ENCODE assay signal across 8 cellular contexts in the genomic region with DNA sequence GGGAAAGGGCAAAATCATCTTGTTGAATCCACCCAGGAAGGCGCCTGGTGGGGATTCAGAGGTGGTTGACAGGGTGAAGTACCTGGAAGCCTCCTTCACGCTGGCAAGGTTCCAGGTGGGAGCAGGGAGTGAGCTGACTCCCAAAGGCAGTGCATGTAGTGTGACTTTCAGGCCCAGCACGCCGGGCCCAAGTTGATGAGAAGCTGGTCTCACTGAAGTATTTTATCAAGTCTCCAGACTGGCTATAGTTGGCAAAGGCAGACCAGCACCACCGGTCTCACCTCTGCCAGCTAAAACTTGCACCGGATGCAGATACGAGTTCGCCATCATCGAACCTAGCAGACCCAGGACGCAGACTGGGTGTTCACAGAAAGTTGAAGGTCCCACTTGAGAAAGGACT. TPM values are rescaled to one million over a fixed set of nuclear protein-coding genes. Genes with fewer than 3 reads are reported as not detected.
DNase-seq lines count a peak whose midpoint lies in the region; ATAC-seq, FAIRE-seq and TF ChIP-seq lines count a peak whose summit lies in the region.
"Had no signal": no experiment of that assay in that cellular context is flagged by ENCODE, and none has a peak within 500 bp of the region (broad histone marks: within the 10 kb centered on the region; RNA-seq: fewer than 3 reads in every experiment).

No MANE protein-coding gene starts in this region.

- H3K79me2 ChIP-seq in endothelial cell of umbilical vein (ENCODE audit: control insufficient read depth, insufficient read depth, low read length) = no peaks in the 10 kb centered on the region

- no peaks in the 10 kb centered on the region for H3K27me3 ChIP-seq in AG04450 (ENCODE audit: control insufficient read depth, insufficient read depth, low read length)
- H3K27me3 ChIP-seq in endothelial cell of umbilical vein (ENCODE audit: control insufficient read depth in 2 of 2, insufficient read depth in 2 of 2, low read length in 2 of 2) = no peaks in the 10 kb centered on the region
- H3K27me3 ChIP-seq in effector memory CD4-positive, alpha-beta T cell (replicated peaks; ENCODE audit: control insufficient read depth, insufficient read depth, low read length, poor library complexity, severe bottlenecking) = no peaks in the 10 kb centered on the region

- H3K36me3 ChIP-seq in endothelial cell of umbilical vein (ENCODE audit: control insufficient read depth in 2 of 2, extremely low read depth in 1 of 2, insufficient read depth in 2 of 2, low read length in 2 of 2) = peaks cover 34 to 48% of the 10 kb centered on the region in 2 experiments
- peaks cover 52% of the 10 kb centered on the region for H3K36me3 ChIP-seq in effector memory CD4-positive, alpha-beta T cell (ENCODE audit: control insufficient read depth, insufficient read depth, low read length)

- H3K4me3 ChIP-seq in AG04450 (ENCODE audit: low read depth, low read length) (no peak overlapping the region), endothelial cell of umbilical vein (replicated peaks in 1 of 3; ENCODE audit: insufficient read depth in 1 of 3, low read depth in 1 of 3, low read length in 3 of 3) (no peak overlapping the region)
- H3K4me3 ChIP-seq in effector memory CD4-positive, alpha-beta T cell (ENCODE audit: insufficient read depth, low read depth, low read length, poor library complexity, severe bottlenecking) = no peak overlapping the region

- no peak overlapping the region for H3K4me3 Mint-ChIP-seq in WTC11

- POLR2A ChIA-PET in AG04450 (lab: Yijun Ruan, JAX) = interaction anchor here (1.4 to 6.4 kb wide), 2 partner anchors 10 to 13 kb away, joined by 7 to 69 read pairs; no protein-coding TSS in a partner anchor
- POLR2A ChIA-PET in endothelial cell of umbilical vein (lab: Charles Lee) = interaction anchor here (6.2 kb wide), 1 partner anchor 13 kb away, joined by 63 read pairs; no protein-coding TSS in a partner anchor
- POLR2A ChIA-PET in WTC11 (lab: Charles Lee) = interaction anchor here (1.2 to 1.8 kb wide), 3 partner anchors 10 to 14 kb away, joined by 6 to 7 read pairs (median 6); no protein-coding TSS in a partner anchor

- peaks cover 51% of the 10 kb centered on the region for H3K36me3 Mint-ChIP-seq in WTC11

- no peaks in the 10 kb centered on the region for H4K20me1 ChIP-seq in endothelial cell of umbilical vein (replicated peaks; ENCODE audit: control insufficient read depth, extremely low read depth, insufficient read depth, low read length)

- H3K27ac Mint-ChIP-seq in WTC11 = no peak overlapping the region

- H3K27ac ChIP-seq in AG04450 (ENCODE audit: low read depth, low read length) (peak overlapping the region; percentile 21), endothelial cell of umbilical vein (ENCODE audit: insufficient read depth, low read depth, low read length) (no peak overlapping the region)
- no peak overlapping the region for H3K27ac ChIP-seq in effector memory CD4-positive, alpha-beta T cell (ENCODE audit: insufficient read depth, low read length, poor library complexity, severe bottlenecking)

- H3K9me3 Mint-ChIP-seq in WTC11 = no peaks in the 10 kb centered on the region

- DNase-seq in AG04450 (ENCODE audit: low read depth, low spot score) (no peak), endothelial cell of umbilical vein (ENCODE audit: low read depth, low spot score) (no peak), WTC11 (ENCODE audit: low spot score) (no peak), ureter (ENCODE audit: low spot score) (no peak)
- DNase-seq in effector memory CD4-positive, alpha-beta T cell = no peak
- DNase-seq: NK-92 treated with Interleukin-12 subunit alpha and Interleukin-12 subunit beta, amount 100 ng/mL, for 24 hours had no signal

- dilution Hi-C loops in endothelial cell of umbilical vein (cut with MboI; ENCODE audit: extremely low pct_ligation_motif_present, low sequenced_read_pairs) = no loop called here

- no peaks in the 10 kb centered on the region for H3K4me1 Mint-ChIP-seq in WTC11

- TF ChIP-seq POLR2A in GM19099 (IDR thresholded peaks at IDR 0.05; ENCODE audit: extremely low read depth, insufficient read length, low read depth) (peak; percentile 20), endothelial cell of umbilical vein (IDR thresholded peaks at IDR 0.05; ENCODE audit: low read depth, low read length) (peak; percentile 20)

- H3K4me2 ChIP-seq in endothelial cell of umbilical vein (ENCODE audit: insufficient read depth, low read length) = no peak overlapping the region

- CTCF ChIA-PET in AG04450 (lab: Charles Lee) = interaction anchor here (1.4 kb wide), 1 partner anchor 119 kb away, joined by 3 read pairs; no protein-coding TSS in a partner anchor
- CTCF ChIA-PET in endothelial cell of umbilical vein (lab: Charles Lee) = interaction anchor here (0.5 to 8.8 kb wide), 8 partner anchors 10 to 130 kb away, joined by 3 to 149 read pairs (median 4); no protein-coding TSS in a partner anchor
- CTCF ChIA-PET in WTC11 (lab: Charles Lee) = interaction anchor here (1.2 to 2.7 kb wide), 3 partner anchors 59 to 147 kb away, joined by 3 to 5 read pairs (median 3); no protein-coding TSS in a partner anchor

- no peak overlapping the region for H2AFZ ChIP-seq in endothelial cell of umbilical vein (ENCODE audit: low read depth, low read length)

- intact Hi-C loops in endothelial cell of umbilical vein (cut with micrococcal nuclease) = no loop called here

- ATAC-seq in WTC11 = no peak

- BruUV-seq in endothelial cell of umbilical vein (replicated peaks; lab: Mats Ljungman, UMichigan) = TSS peak; percentile 24

- H3K27me3 Mint-ChIP-seq in WTC11 (ENCODE audit: low read depth) = no peaks in the 10 kb centered on the region

- H3K9me1 ChIP-seq in endothelial cell of umbilical vein (replicated peaks; ENCODE audit: control insufficient read depth, extremely low read depth, insufficient read depth, low read length) = no peaks in the 10 kb centered on the region

- no peak for FAIRE-seq in endothelial cell of umbilical vein (lab: Jason Lieb, UNC)
- FAIRE-seq: D721Med had no signal

- peaks cover 8% of the 10 kb centered on the region for H3K4me1 ChIP-seq in endothelial cell of umbilical vein (ENCODE audit: control insufficient read depth, extremely low read depth, insufficient read depth, low read length)
- H3K4me1 ChIP-seq in effector memory CD4-positive, alpha-beta T cell (ENCODE audit: control insufficient read depth, insufficient read depth, low read length, poor library complexity, severe bottlenecking) = no peaks in the 10 kb centered on the region

- H3K9ac ChIP-seq in endothelial cell of umbilical vein (replicated peaks; ENCODE audit: extremely low read depth, insufficient read depth, low read length) = no peak overlapping the region

- TF ChIP-seq CTCF in AG04450 (IDR thresholded peaks at IDR 0.05; ENCODE audit: low read depth, low read length) (no peak), endothelial cell of umbilical vein (IDR thresholded peaks at IDR 0.05; ENCODE audit: extremely low read depth in 1 of 2, insufficient read depth in 1 of 2, low read depth in 1 of 2, low read length in 2 of 2) (no peak), WTC11 (IDR thresholded peaks at IDR 0.05) (no peak)

- H3K9me3 ChIP-seq in AG04450 (ENCODE audit: control insufficient read depth, insufficient read depth, low read length) (no peaks in the 10 kb centered on the region; the same call in 1 of the 2 replicates), endothelial cell of umbilical vein (replicated peaks; ENCODE audit: control insufficient read depth, insufficient read depth, low read length) (no peaks in the 10 kb centered on the region)
- no peaks in the 10 kb centered on the region for H3K9me3 ChIP-seq in effector memory CD4-positive, alpha-beta T cell (ENCODE audit: control insufficient read depth, low read length)

RNA-seq across cellular contexts. Expression of gene PPP1R10, which starts 16.5 kb away (rescaled TPM):
- polyA plus RNA-seq in AG04450 (2011; rRNA removed) (32.9 and 43.2 TPM in 2 replicates), endothelial cell of umbilical vein (19.2 and 20.3 TPM in 2 replicates)
- 130 and 148 TPM in 2 replicates for polyA minus RNA-seq in AG04450 (2011; rRNA and poly(A)+ RNA removed)
- total RNA-seq in endothelial cell of umbilical vein (75.1 and 88.3 TPM in 2 replicates), WTC11 (2021) (83.1 to 90.5 TPM (median 85.5 TPM) in 3 replicates), ureter (93.7 TPM)
- polyA plus RNA-seq in endothelial cell of umbilical vein (2011; cell fraction: cytosol; rRNA removed) = 14.5 and 15.8 TPM in 2 replicates
- 75.7 and 89.5 TPM in 2 replicates for polyA plus RNA-seq in endothelial cell of umbilical vein (2011; cell fraction: nucleus; rRNA removed)
- 34.0 and 45.9 TPM in 2 replicates for polyA plus RNA-seq in endothelial cell of umbilical vein (2012)
- 142 and 159 TPM in 2 replicates for polyA minus RNA-seq in endothelial cell of umbilical vein
- polyA minus RNA-seq in endothelial cell of umbilical vein (2011; cell fraction: cytosol; rRNA and poly(A)+ RNA removed) = 27.1 TPM
- 244 and 248 TPM in 2 replicates for polyA minus RNA-seq in endothelial cell of umbilical vein (2011; cell fraction: nucleus; rRNA and poly(A)+ RNA removed)

RNA-seq across cellular contexts. Expression of gene MRPS18B, which starts 17.1 kb away (rescaled TPM):
- polyA plus RNA-seq in AG04450 (2011; rRNA removed) (56.6 and 59.8 TPM in 2 replicates), endothelial cell of umbilical vein (47.3 and 49.1 TPM in 2 replicates)
- 40.5 and 47.8 TPM in 2 replicates for polyA minus RNA-seq in AG04450 (2011; rRNA and poly(A)+ RNA removed)
- total RNA-seq in endothelial cell of umbilical vein (32.6 and 33.7 TPM in 2 replicates), WTC11 (2021) (56.4 to 67.8 TPM (median 57.6 TPM) in 3 replicates), ureter (56.0 TPM)
- polyA plus RNA-seq in endothelial cell of umbilical vein (2011; cell fraction: cytosol; rRNA removed) = 53.2 and 55.1 TPM in 2 replicates
- 15.2 and 17.5 TPM in 2 replicates for polyA plus RNA-seq in endothelial cell of umbilical vein (2011; cell fraction: nucleus; rRNA removed)
- polyA plus RNA-seq in endothelial cell of umbilical vein (2012) = 28.9 and 34.9 TPM in 2 replicates
- 44.6 and 46.7 TPM in 2 replicates for polyA minus RNA-seq in endothelial cell of umbilical vein
- 95.8 TPM for polyA minus RNA-seq in endothelial cell of umbilical vein (2011; cell fraction: cytosol; rRNA and poly(A)+ RNA removed)
- 8.5 and 16.6 TPM in 2 replicates for polyA minus RNA-seq in endothelial cell of umbilical vein (2011; cell fraction: nucleus; rRNA and poly(A)+ RNA removed)

RNA-seq across cellular contexts. Expression of gene ATAT1, which starts 26.1 kb away (rescaled TPM):
- polyA plus RNA-seq in AG04450 (2011; rRNA removed) = 10.8 and 13.1 TPM in 2 replicates
- 9.0 and 10.6 TPM in 2 replicates for polyA minus RNA-seq in AG04450 (2011; rRNA and poly(A)+ RNA removed)
- 18.4 and 20.2 TPM in 2 replicates for total RNA-seq in endothelial cell of umbilical vein
- polyA plus RNA-seq in endothelial cell of umbilical vein = 17.4 and 19.4 TPM in 2 replicates
- 11.8 and 15.1 TPM in 2 replicates for polyA plus RNA-seq in endothelial cell of umbilical vein (2011; cell fraction: cytosol; rRNA removed)
- 85.2 and 95.7 TPM in 2 replicates for polyA plus RNA-seq in endothelial cell of umbilical vein (2011; cell fraction: nucleus; rRNA removed)
- polyA plus RNA-seq in endothelial cell of umbilical vein (2012) = 18.1 and 18.3 TPM in 2 replicates
- polyA minus RNA-seq in endothelial cell of umbilical vein = 13.5 and 23.0 TPM in 2 replicates
- polyA minus RNA-seq in endothelial cell of umbilical vein (2011; cell fraction: cytosol; rRNA and poly(A)+ RNA removed) = not detected
- polyA minus RNA-seq in endothelial cell of umbilical vein (2011; cell fraction: nucleus; rRNA and poly(A)+ RNA removed) = 23.2 and 23.4 TPM in 2 replicates
- 19.3 to 21.7 TPM (median 20.3 TPM) in 3 replicates for total RNA-seq in WTC11 (2021)
- total RNA-seq in ureter = 22.7 TPM

RNA-seq across cellular contexts. Expression of gene ABCF1, which starts 29.3 kb away (rescaled TPM):
- polyA plus RNA-seq in AG04450 (2011; rRNA removed) (32.3 and 38.7 TPM in 2 replicates), endothelial cell of umbilical vein (29.0 and 34.0 TPM in 2 replicates)
- 75.5 and 88.4 TPM in 2 replicates for polyA minus RNA-seq in AG04450 (2011; rRNA and poly(A)+ RNA removed)
- total RNA-seq in endothelial cell of umbilical vein (55.8 and 60.3 TPM in 2 replicates), WTC11 (2021) (98.7 to 102 TPM (median 101 TPM) in 3 replicates), ureter (63.9 TPM)
- 37.2 and 42.3 TPM in 2 replicates for polyA plus RNA-seq in endothelial cell of umbilical vein (2011; cell fraction: cytosol; rRNA removed)
- polyA plus RNA-seq in endothelial cell of umbilical vein (2011; cell fraction: nucleus; rRNA removed) = 73.9 and 111 TPM in 2 replicates
- 53.7 and 54.0 TPM in 2 replicates for polyA plus RNA-seq in endothelial cell of umbilical vein (2012)
- 48.1 and 55.2 TPM in 2 replicates for polyA minus RNA-seq in endothelial cell of umbilical vein
- 50.5 TPM for polyA minus RNA-seq in endothelial cell of umbilical vein (2011; cell fraction: cytosol; rRNA and poly(A)+ RNA removed)
- 23.3 and 30.2 TPM in 2 replicates for polyA minus RNA-seq in endothelial cell of umbilical vein (2011; cell fraction: nucleus; rRNA and poly(A)+ RNA removed)

RNA-seq across cellular contexts. Expression of gene PRR3, which starts 43.5 kb away (rescaled TPM):
- polyA plus RNA-seq in AG04450 (2011; rRNA removed) (26.8 and 27.3 TPM in 2 replicates), endothelial cell of umbilical vein (22.3 and 23.3 TPM in 2 replicates)
- 33.7 and 37.1 TPM in 2 replicates for polyA minus RNA-seq in AG04450 (2011; rRNA and poly(A)+ RNA removed)
- total RNA-seq in endothelial cell of umbilical vein (10.6 and 12.0 TPM in 2 replicates), WTC11 (2021) (10.1 to 13.1 TPM (median 10.8 TPM) in 3 replicates), ureter (17.3 TPM)
- 12.1 and 12.9 TPM in 2 replicates for polyA plus RNA-seq in endothelial cell of umbilical vein (2011; cell fraction: cytosol; rRNA removed)
- 13.5 and 15.0 TPM in 2 replicates for polyA plus RNA-seq in endothelial cell of umbilical vein (2011; cell fraction: nucleus; rRNA removed)
- polyA plus RNA-seq in endothelial cell of umbilical vein (2012) = 6.6 and 8.4 TPM in 2 replicates
- polyA minus RNA-seq in endothelial cell of umbilical vein = 15.3 and 22.2 TPM in 2 replicates
- polyA minus RNA-seq in endothelial cell of umbilical vein (2011; cell fraction: cytosol; rRNA and poly(A)+ RNA removed) = 22.1 TPM
- 7.6 and 12.0 TPM in 2 replicates for polyA minus RNA-seq in endothelial cell of umbilical vein (2011; cell fraction: nucleus; rRNA and poly(A)+ RNA removed)
